Comparison of ENCODE assay signal across 8 cellular contexts in genomic region chr12:42237853-42238239, GRCh38. TPM values are rescaled to one million over a fixed set of nuclear protein-coding genes. Genes with fewer than 3 reads are reported as not detected.
DNase-seq lines count a peak whose midpoint lies in the region; ATAC-seq, FAIRE-seq and TF ChIP-seq lines count a peak whose summit lies in the region.

No MANE protein-coding gene starts in this region.

- no TSS peak for BruUV-seq in MCF 10A (replicated peaks; lab: Mats Ljungman, UMichigan)

- TF ChIP-seq CTCF in MCF 10A (IDR thresholded peaks at IDR 0.05; ENCODE audit: unreplicated experiment) = no peak

- ATAC-seq in GM19452 (IDR thresholded peaks at IDR 0.05; ENCODE audit: unreplicated experiment) = peak; percentile 35

- H3K4me1 Mint-ChIP-seq in MCF 10A (ENCODE audit: insufficient read depth, unreplicated experiment) = peaks cover 19% of the 10 kb centered on the region

- peak overlapping the region; percentile 64 for H3K4me3 ChIP-seq in mesodermal cell (ENCODE audit: extremely low read depth, insufficient read depth, low read length, poor library complexity, severe bottlenecking)

- no peaks in the 10 kb centered on the region for H3K9me3 Mint-ChIP-seq in MCF 10A (ENCODE audit: unreplicated experiment)

- peak overlapping the region; percentile 95 for H3K4me3 Mint-ChIP-seq in MCF 10A (ENCODE audit: unreplicated experiment)

- CTCF ChIA-PET in MCF 10A (lab: Yijun Ruan, JAX) = no interaction called here

- intact Hi-C loops in MCF 10A (cut with micrococcal nuclease) = loop anchor here (1.0 to 5.0 kb wide), 3 partner anchors 94 to 244 kb away; no protein-coding TSS in a partner anchor

- H3K36me3 Mint-ChIP-seq in MCF 10A (ENCODE audit: insufficient read depth, unreplicated experiment) = peaks cover 13% of the 10 kb centered on the region

- H3K27ac ChIP-seq in mesodermal cell (ENCODE audit: low read depth, low read length, severe bottlenecking) = peak overlapping the region; percentile 91

- H3K27ac Mint-ChIP-seq in MCF 10A (ENCODE audit: low read depth, unreplicated experiment) = peak overlapping the region; percentile 16

- no peaks in the 10 kb centered on the region for H3K9me3 ChIP-seq in mesodermal cell (ENCODE audit: control insufficient read depth, low read length)

- 0% methylated on average over 37 to 38 of the region's 54 CpGs for WGBS in mesodermal cell (ENCODE audit: insufficient coverage in 2 of 2), 2 experiments

- H3K4me1 ChIP-seq in mesodermal cell (ENCODE audit: control insufficient read depth, insufficient read depth, low read length, poor library complexity, severe bottlenecking) = no peaks in the 10 kb centered on the region

- H3K36me3 ChIP-seq in mesodermal cell (ENCODE audit: control insufficient read depth, insufficient read depth, low read length) = peaks cover 20% of the 10 kb centered on the region

- POLR2A ChIA-PET in MCF 10A (lab: Yijun Ruan, JAX) = interaction anchor here (2.1 to 3.5 kb wide), 2 partner anchors 88 to 93 kb away, joined by 16 to 18 read pairs; partner anchors contain the start of genes GXYLT1, PPHLN1 and ZCRB1

- H3K27me3 Mint-ChIP-seq in MCF 10A (ENCODE audit: insufficient read depth, unreplicated experiment) = no peaks in the 10 kb centered on the region

- no peak for FAIRE-seq in HTR-8/SVneo (lab: Jason Lieb, UNC)

- DNase-seq in Ammon's horn (ENCODE audit: low spot score) (peak; percentile 5), HTR-8/SVneo (ENCODE audit: insufficient read length, low spot score) (peak; percentile 10), MCF 10A (ENCODE audit: unreplicated experiment) (no peak), Kasumi-1 (lab: John Stamatoyannopoulos, UW) (no peak), T-helper 9 cell (no peak), SKM-1 treated with dmso at 0.1 percent for 144 hours (lab: John Stamatoyannopoulos, UW; ENCODE audit: unreplicated experiment) (no peak)

RNA-seq across cellular contexts. Expression of gene YAF2, which starts 0.2 kb away (rescaled TPM):
- total RNA-seq in MCF 10A (2022) = 37.2 and 49.6 TPM in 2 replicates
- 24.9 TPM for polyA plus RNA-seq in mesodermal cell (2013, experiment 1 of 2)
- 23.1 TPM for polyA plus RNA-seq in mesodermal cell (2013, experiment 2 of 2)

Comparison
In these comparisons a context has a peak if more than half of its experiments do, and no peak if none do; other contexts are left out.
1. DNase-seq: peak in Ammon's horn (single experiment) and HTR-8/SVneo (single experiment); none in MCF 10A (single experiment), Kasumi-1 (0 of 2), T-helper 9 cell (single experiment) and SKM-1 treated with dmso at 0.1 percent for 144 hours (single experiment).